Comparison of ENCODE assay signal across 9 cellular contexts in the genomic region with DNA sequence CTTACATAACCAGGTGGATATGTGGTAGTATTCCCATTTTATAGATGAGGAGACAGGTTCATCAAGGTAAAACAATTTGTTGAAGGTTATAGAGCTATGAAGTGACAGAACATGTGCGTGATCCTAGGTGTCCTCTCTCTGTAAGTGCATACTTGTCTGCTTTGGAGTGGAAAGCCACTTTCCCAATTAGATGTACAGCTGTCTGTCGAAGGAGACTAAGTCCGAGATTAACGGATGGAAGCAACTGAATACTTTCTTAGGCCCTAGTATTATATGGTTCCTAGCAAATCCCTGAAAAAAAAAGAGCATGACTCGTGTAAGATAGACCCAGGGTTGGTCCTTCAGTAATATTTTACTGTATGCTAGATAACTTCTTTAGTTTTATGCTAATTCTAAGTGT. TPM values are rescaled to one million over a fixed set of nuclear protein-coding genes. Genes with fewer than 3 reads are reported as not detected.
DNase-seq lines count a peak whose midpoint lies in the region; ATAC-seq, FAIRE-seq and TF ChIP-seq lines count a peak whose summit lies in the region.
"Had no signal": no experiment of that assay in that cellular context is flagged by ENCODE, and none has a peak within 500 bp of the region (broad histone marks: within the 10 kb centered on the region; RNA-seq: fewer than 3 reads in every experiment).

No MANE protein-coding gene starts in this region.

- peak overlapping the region; percentile 69 for H3K4me3 Mint-ChIP-seq in CD4-positive, alpha-beta T cell
- 0 out of 2 replicates have a peak overlapping the region, but pooled peaks have one; percentile 36 for H3K4me3 Mint-ChIP-seq in HFFc6

- peak overlapping the region; percentile 85 for H3K4me3 ChIP-seq in GM12878
- no peak overlapping the region for H3K4me3 ChIP-seq in neutrophil (ENCODE audit: low read depth in 1 of 2, low read length in 1 of 2)

- no peak for DNase-seq in CD4-positive, alpha-beta T cell
- DNase-seq in HFFc6 (no peak), GM12878 (ENCODE audit: low read depth, low spot score) (no peak), germinal center (ENCODE audit: low spot score) (no peak), NCI-H1930 (lab: John Stamatoyannopoulos, UW) (no peak), NCI-H526 (lab: John Stamatoyannopoulos, UW) (no peak), Ammon's horn (ENCODE audit: low spot score) (no peak)
- DNase-seq: GDM1 had no signal

- SMC1A ChIA-PET in GM12878 (lab: Charles Lee; ENCODE audit: uncharacterized antibody, unreplicated experiment), result interaction anchor here (0.9 to 14.0 kb wide), 13 partner anchors 5 to 85 kb away, joined by 3 to 356 read pairs (median 9); partner anchors contain the start of gene TMEM131L

- H3K4me1 Mint-ChIP-seq in CD4-positive, alpha-beta T cell (ENCODE audit: low read depth), result peaks cover 87% of the 10 kb centered on the region
- peaks cover 40% of the 10 kb centered on the region for H3K4me1 Mint-ChIP-seq in HFFc6 (ENCODE audit: low read depth)

- peak overlapping the region; percentile 92 for H3K27ac ChIP-seq in CD4-positive, alpha-beta T cell (ENCODE audit: low read depth, low read length)
- H3K27ac ChIP-seq in GM12878 (ENCODE audit: control insufficient read depth, insufficient read depth) (peak overlapping the region; percentile 81), neutrophil (peak overlapping the region; percentile 85)

- TF ChIP-seq EP300 in GM12878 (IDR thresholded peaks at IDR 0.05; ENCODE audit: borderline replicate concordance in 1 of 2, control insufficient read depth in 1 of 2, low read depth in 2 of 2, low read length in 2 of 2), result no peak

- H3K9me3 ChIP-seq in CD4-positive, alpha-beta T cell (ENCODE audit: control insufficient read depth, low read length), result no peaks in the 10 kb centered on the region
- H3K9me3 ChIP-seq in GM12878 (replicated peaks; ENCODE audit: control insufficient read depth, insufficient read depth, low read length), result no peaks in the 10 kb centered on the region; the same call in 2 of the 3 replicates
- no peaks in the 10 kb centered on the region for H3K9me3 ChIP-seq in neutrophil

- H3K4me1 ChIP-seq in GM12878 (ENCODE audit: control insufficient read depth, insufficient read depth, low read length), result peaks cover 50% of the 10 kb centered on the region
- H3K4me1 ChIP-seq in neutrophil (ENCODE audit: control insufficient read depth in 1 of 2, insufficient read depth in 1 of 2, low read depth in 1 of 2, low read length in 1 of 2), result peaks cover 39 to 44% of the 10 kb centered on the region in 2 experiments

- peaks cover 6 to 7% of the 10 kb centered on the region in 2 experiments; a peak in 3 of 4 replicates for H3K36me3 ChIP-seq in GM12878 (ENCODE audit: control insufficient read depth in 2 of 2, insufficient read depth in 2 of 2, low read length in 1 of 2)
- H3K36me3 ChIP-seq in neutrophil, result peaks cover 19% of the 10 kb centered on the region

- no peak for ATAC-seq in CD4-positive, alpha-beta T cell (ENCODE audit: poor library complexity)
- ATAC-seq in GM12878, result no peak

- RAD21 ChIA-PET in GM12878 (lab: Charles Lee; ENCODE audit: unreplicated experiment), result interaction anchor here (0.9 to 15.3 kb wide), 14 partner anchors 9 to 157 kb away, joined by 3 to 429 read pairs (median 5); partner anchors contain the start of gene TMEM131L

- H3K27me3 ChIP-seq in CD4-positive, alpha-beta T cell (ENCODE audit: control insufficient read depth, insufficient read depth, low read length), result no peaks in the 10 kb centered on the region
- no peaks in the 10 kb centered on the region for H3K27me3 ChIP-seq in GM12878 (replicated peaks in 1 of 2; ENCODE audit: control insufficient read depth in 2 of 2, insufficient read depth in 2 of 2, low read length in 1 of 2)
- no peaks in the 10 kb centered on the region for H3K27me3 ChIP-seq in neutrophil

- H4K20me1 ChIP-seq in GM12878 (ENCODE audit: control insufficient read depth, insufficient read depth), result no peaks in the 10 kb centered on the region

- H2AFZ ChIP-seq in GM12878 (ENCODE audit: control insufficient read depth, low read depth, low read length), result no peak overlapping the region

- H3K79me2 ChIP-seq in GM12878 (ENCODE audit: control insufficient read depth, insufficient read depth, low read length), result peaks cover 95% of the 10 kb centered on the region

- TF ChIP-seq RAD21 in GM12878 (IDR thresholded peaks at IDR 0.05; ENCODE audit: insufficient read depth, low read depth, low read length), result no peak

- no peaks in the 10 kb centered on the region for H3K27me3 Mint-ChIP-seq in CD4-positive, alpha-beta T cell
- no peaks in the 10 kb centered on the region; the same call in 1 of the 2 replicates for H3K27me3 Mint-ChIP-seq in HFFc6 (ENCODE audit: insufficient read depth)

- H3K9me3 Mint-ChIP-seq in CD4-positive, alpha-beta T cell, result no peaks in the 10 kb centered on the region
- no peaks in the 10 kb centered on the region for H3K9me3 Mint-ChIP-seq in HFFc6

- TF ChIP-seq POLR2A in GM12878 (IDR thresholded peaks at IDR 0.05; ENCODE audit: low read depth, low read length), result no peak

- peak overlapping the region; percentile 93; the same call in 1 of the 2 replicates for H3K9ac ChIP-seq in GM12878 (ENCODE audit: control insufficient read depth, insufficient read depth, low read length)

- POLR2A ChIA-PET in CD4-positive, alpha-beta T cell (lab: Charles Lee), result interaction anchor here (0.6 to 15.7 kb wide), 10 partner anchors 11 to 88 kb away, joined by 3 to 434 read pairs (median 4); partner anchors contain the start of gene TMEM131L
- POLR2A ChIA-PET in GM12878 (lab: Charles Lee), result interaction anchor here (0.8 to 18.1 kb wide), 8 partner anchors 10 to 83 kb away, joined by 3 to 322 read pairs (median 6); partner anchors contain the start of gene TMEM131L

- WGBS in GM12878 (ENCODE audit: insufficient coverage, insufficient replicate concordance, low lambda C conversion rate, missing lambda C conversion rate), result 18% methylated on average over 5 of the region's 5 CpGs

- H3K27ac Mint-ChIP-seq in CD4-positive, alpha-beta T cell, result peak overlapping the region; percentile 92
- H3K27ac Mint-ChIP-seq in HFFc6, result peak overlapping the region; percentile 61

- intact Hi-C loops in CD4-positive, alpha-beta T cell (cut with DNase I, micrococcal nuclease), result loop anchor here (5.0 kb wide), 2 partner anchors 36 to 86 kb away; no protein-coding TSS in a partner anchor
- intact Hi-C loops in GM12878 (cut with micrococcal nuclease; ENCODE audit: unreplicated experiment), result loop anchor here (5.0 kb wide), 2 partner anchors 139 to 156 kb away; no protein-coding TSS in a partner anchor

- peaks cover 61% of the 10 kb centered on the region for H3K36me3 Mint-ChIP-seq in CD4-positive, alpha-beta T cell (ENCODE audit: low read depth)
- H3K36me3 Mint-ChIP-seq in HFFc6 (ENCODE audit: low read depth), result no peaks in the 10 kb centered on the region

- peak overlapping the region; percentile 87 for H3K4me2 ChIP-seq in GM12878 (ENCODE audit: control insufficient read depth, insufficient read depth)

- no peak for FAIRE-seq in GM12878 (lab: Jason Lieb, UNC)

- BruUV-seq in GM12878 (replicated peaks; lab: Mats Ljungman, UMichigan), result no TSS peak

- in situ Hi-C loops in GM12878 (cut with MboI), result no loop called here

- TF ChIP-seq CTCF in CD4-positive, alpha-beta T cell (IDR thresholded peaks at IDR 0.05), result no peak
- TF ChIP-seq CTCF in HFFc6 (IDR thresholded peaks at IDR 0.05) (no peak), GM12878 (IDR thresholded peaks at IDR 0.05 in 2 of 3, conservative IDR thresholded peaks at IDR 0.05 in 1 of 3; ENCODE audit: control insufficient read depth in 2 of 3, extremely low read depth in 1 of 3, insufficient read depth in 1 of 3, low read depth in 3 of 3, low read length in 3 of 3) (no peak), neutrophil (IDR thresholded peaks at IDR 0.05) (no peak)

- CTCF ChIA-PET in CD4-positive, alpha-beta T cell (lab: Charles Lee), result interaction anchor here (1.0 to 2.0 kb wide), 4 partner anchors 19 to 88 kb away, joined by 3 to 8 read pairs (median 6); partner anchors contain the start of gene TMEM131L
- CTCF ChIA-PET in GM12878 (lab: Yijun Ruan, JAX), result interaction anchor here (1.0 to 4.7 kb wide), 11 partner anchors 11 to 141 kb away, joined by 3 to 30 read pairs (median 10); partner anchors contain the start of gene TMEM131L

TF ChIP-seq in GM12878, 131 proteins besides CTCF, POLR2A, EP300 and RAD21 (continues in another document):
- TF ChIP-seq SIN3A (IDR thresholded peaks at IDR 0.05; ENCODE audit: low read depth, low read length), result no peak

RNA-seq across cellular contexts. Expression of gene TMEM131L, which starts 19.7 kb away (rescaled TPM):
- 100 to 1,000 TPM; 101 to 106 TPM for total RNA-seq in CD4-positive, alpha-beta T cell
- total RNA-seq in HFFc6 (2021; fragmentation: NEBNext Ultra II Directional; extraction: Animal tissue kit (Norgen Biotek cat#: 25700)), result 1 to 10 TPM; 7.7 to 8.9 (median 8.0) TPM
- 766 and 777 TPM in 2 replicates for total RNA-seq in GM12878 (2013; cell fraction: nucleolus; rRNA removed)
- total RNA-seq in GM12878 (2014; rRNA removed), result 77.0 and 90.4 TPM in 2 replicates
- 64.0 and 66.4 TPM in 2 replicates for total RNA-seq in GM12878 (2014; rRNA removed; fragmentation: Illumina TruSeq; extraction: Trizol)
- 77.8 and 85.2 TPM in 2 replicates for total RNA-seq in GM12878 (2021)
- 39.6 TPM for polyA plus RNA-seq in GM12878 (2011; ENCODE audit: low read depth)
- 90.9 and 101 TPM in 2 replicates for polyA plus RNA-seq in GM12878 (2011; rRNA removed)
- polyA plus RNA-seq in GM12878 (2011; cell fraction: cytosol; rRNA removed), result 65.6 and 84.8 TPM in 2 replicates
- 169 and 183 TPM in 2 replicates for polyA plus RNA-seq in GM12878 (2011; cell fraction: nucleus; rRNA removed)
- polyA plus RNA-seq in GM12878 (2012), result 45.1 and 70.5 TPM in 2 replicates
- polyA plus RNA-seq in GM12878 (2014; fragmentation: Illumina TruSeq; extraction: Trizol), result 74.3 and 94.5 TPM in 2 replicates
- 1 to 10 TPM; 8.5 to 9.5 TPM for polyA plus RNA-seq in GM12878 (2014; fragmentation: Nextera tagmentation; extraction: Ambion mirVana)
- polyA plus RNA-seq in GM12878 (2014; rRNA removed), result 47.1 and 47.5 TPM in 2 replicates
- polyA plus RNA-seq in GM12878 (2016; fragmentation: Nextera tagmentation; extraction: Ambion mirVana), result 10 to 100 TPM; 74.5 TPM
- polyA minus RNA-seq in GM12878 (2011; rRNA and poly(A)+ RNA removed), result 177 and 187 TPM in 2 replicates
- 53.1 and 74.4 TPM in 2 replicates for polyA minus RNA-seq in GM12878 (2011; cell fraction: cytosol; rRNA and poly(A)+ RNA removed)
- polyA minus RNA-seq in GM12878 (2011; cell fraction: nucleus; rRNA and poly(A)+ RNA removed), result 194 and 231 TPM in 2 replicates

Comparison
In these comparisons a context has a peak if more than half of its experiments do, and no peak if none do; other contexts are left out.
1. RNA of gene TMEM131L, which starts 19.7 kb away (total RNA-seq): 101 to 106 TPM in CD4-positive, alpha-beta T cell and 64.0 to 777 TPM in GM12878; 7.7 to 8.9 TPM in HFFc6; every median in the first group is over 4 times any median in the second.
2. Peak in every context shown above with its lines, with median percentiles within 50 percentile points of each other: H3K27ac ChIP-seq.